ENCODE assay signal across 1 cellular context in the genomic region with DNA sequence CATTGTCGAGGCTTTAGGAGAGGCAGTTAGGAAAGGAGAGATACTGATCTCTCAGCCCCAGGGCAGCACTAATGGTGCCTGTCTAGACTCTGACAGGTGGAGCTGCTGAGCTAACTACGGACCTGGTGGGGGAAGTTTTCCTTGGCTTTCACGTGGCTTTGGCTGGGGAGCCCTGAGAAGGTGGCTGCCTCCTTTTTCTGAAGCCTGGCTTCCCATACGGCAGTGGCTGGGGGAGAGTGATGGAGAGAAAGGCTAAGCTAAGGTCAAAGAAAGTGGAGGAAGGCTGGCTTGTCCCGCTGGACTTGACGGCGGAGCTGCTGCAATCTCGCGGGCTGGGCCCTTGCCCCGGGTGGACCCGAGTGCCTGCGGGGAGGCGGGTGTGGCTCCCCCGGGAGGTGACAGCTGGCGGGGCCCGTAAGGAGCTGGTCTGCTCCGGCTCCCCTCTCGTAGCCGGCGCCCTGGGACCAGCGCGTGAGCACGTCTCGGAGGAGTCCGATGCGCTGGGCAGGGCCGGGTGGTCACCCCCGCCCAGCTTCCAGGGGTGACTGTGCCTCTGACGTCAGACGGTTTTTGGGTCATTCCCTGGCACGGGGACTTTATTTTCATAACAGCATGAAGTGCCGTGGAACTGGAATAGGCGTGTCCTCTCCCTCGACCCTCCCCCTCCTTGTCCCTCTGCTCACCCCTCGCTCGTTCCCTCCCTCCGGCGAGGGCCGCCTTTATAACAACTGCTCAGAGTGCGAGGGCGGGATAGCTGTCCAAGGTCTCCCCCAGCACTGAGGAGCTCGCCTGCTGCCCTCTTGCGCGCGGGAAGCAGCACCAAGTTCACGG.
TF ChIP-seq lines count a peak whose summit lies in the region.

A gene with protein sequence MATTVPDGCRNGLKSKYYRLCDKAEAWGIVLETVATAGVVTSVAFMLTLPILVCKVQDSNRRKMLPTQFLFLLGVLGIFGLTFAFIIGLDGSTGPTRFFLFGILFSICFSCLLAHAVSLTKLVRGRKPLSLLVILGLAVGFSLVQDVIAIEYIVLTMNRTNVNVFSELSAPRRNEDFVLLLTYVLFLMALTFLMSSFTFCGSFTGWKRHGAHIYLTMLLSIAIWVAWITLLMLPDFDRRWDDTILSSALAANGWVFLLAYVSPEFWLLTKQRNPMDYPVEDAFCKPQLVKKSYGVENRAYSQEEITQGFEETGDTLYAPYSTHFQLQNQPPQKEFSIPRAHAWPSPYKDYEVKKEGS (plus strand): TSS at position 748 of the 831 bp plus-strand sequence. CDS start 16,688 bp downstream, outside the sequence.

TF ChIP-seq in HepG2, 621 proteins besides CTCF, POLR2A, EP300 and RAD21 (continued from another document):
- TF ChIP-seq, protein P1, sequence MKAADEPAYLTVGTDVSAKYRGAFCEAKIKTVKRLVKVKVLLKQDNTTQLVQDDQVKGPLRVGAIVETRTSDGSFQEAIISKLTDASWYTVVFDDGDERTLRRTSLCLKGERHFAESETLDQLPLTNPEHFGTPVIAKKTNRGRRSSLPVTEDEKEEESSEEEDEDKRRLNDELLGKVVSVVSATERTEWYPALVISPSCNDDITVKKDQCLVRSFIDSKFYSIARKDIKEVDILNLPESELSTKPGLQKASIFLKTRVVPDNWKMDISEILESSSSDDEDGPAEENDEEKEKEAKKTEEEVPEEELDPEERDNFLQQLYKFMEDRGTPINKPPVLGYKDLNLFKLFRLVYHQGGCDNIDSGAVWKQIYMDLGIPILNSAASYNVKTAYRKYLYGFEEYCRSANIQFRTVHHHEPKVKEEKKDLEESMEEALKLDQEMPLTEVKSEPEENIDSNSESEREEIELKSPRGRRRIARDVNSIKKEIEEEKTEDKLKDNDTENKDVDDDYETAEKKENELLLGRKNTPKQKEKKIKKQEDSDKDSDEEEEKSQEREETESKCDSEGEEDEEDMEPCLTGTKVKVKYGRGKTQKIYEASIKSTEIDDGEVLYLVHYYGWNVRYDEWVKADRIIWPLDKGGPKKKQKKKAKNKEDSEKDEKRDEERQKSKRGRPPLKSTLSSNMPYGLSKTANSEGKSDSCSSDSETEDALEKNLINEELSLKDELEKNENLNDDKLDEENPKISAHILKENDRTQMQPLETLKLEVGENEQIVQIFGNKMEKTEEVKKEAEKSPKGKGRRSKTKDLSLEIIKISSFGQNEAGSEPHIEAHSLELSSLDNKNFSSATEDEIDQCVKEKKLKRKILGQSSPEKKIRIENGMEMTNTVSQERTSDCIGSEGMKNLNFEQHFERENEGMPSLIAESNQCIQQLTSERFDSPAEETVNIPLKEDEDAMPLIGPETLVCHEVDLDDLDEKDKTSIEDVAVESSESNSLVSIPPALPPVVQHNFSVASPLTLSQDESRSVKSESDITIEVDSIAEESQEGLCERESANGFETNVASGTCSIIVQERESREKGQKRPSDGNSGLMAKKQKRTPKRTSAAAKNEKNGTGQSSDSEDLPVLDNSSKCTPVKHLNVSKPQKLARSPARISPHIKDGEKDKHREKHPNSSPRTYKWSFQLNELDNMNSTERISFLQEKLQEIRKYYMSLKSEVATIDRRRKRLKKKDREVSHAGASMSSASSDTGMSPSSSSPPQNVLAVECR (CRISPR knock-in tag; IDR thresholded peaks at IDR 0.05; ENCODE audit: borderline replicate concordance): 0 out of 2 replicates have a peak, but pooled peaks have one; percentile 32
- TF ChIP-seq, protein P2, sequence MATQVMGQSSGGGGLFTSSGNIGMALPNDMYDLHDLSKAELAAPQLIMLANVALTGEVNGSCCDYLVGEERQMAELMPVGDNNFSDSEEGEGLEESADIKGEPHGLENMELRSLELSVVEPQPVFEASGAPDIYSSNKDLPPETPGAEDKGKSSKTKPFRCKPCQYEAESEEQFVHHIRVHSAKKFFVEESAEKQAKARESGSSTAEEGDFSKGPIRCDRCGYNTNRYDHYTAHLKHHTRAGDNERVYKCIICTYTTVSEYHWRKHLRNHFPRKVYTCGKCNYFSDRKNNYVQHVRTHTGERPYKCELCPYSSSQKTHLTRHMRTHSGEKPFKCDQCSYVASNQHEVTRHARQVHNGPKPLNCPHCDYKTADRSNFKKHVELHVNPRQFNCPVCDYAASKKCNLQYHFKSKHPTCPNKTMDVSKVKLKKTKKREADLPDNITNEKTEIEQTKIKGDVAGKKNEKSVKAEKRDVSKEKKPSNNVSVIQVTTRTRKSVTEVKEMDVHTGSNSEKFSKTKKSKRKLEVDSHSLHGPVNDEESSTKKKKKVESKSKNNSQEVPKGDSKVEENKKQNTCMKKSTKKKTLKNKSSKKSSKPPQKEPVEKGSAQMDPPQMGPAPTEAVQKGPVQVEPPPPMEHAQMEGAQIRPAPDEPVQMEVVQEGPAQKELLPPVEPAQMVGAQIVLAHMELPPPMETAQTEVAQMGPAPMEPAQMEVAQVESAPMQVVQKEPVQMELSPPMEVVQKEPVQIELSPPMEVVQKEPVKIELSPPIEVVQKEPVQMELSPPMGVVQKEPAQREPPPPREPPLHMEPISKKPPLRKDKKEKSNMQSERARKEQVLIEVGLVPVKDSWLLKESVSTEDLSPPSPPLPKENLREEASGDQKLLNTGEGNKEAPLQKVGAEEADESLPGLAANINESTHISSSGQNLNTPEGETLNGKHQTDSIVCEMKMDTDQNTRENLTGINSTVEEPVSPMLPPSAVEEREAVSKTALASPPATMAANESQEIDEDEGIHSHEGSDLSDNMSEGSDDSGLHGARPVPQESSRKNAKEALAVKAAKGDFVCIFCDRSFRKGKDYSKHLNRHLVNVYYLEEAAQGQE (IDR thresholded peaks at IDR 0.05; ENCODE audit: borderline replicate concordance in 1 of 2, low read depth in 1 of 2, low read length in 2 of 2): peak in 1 of 2 experiments; percentile 26; a peak in 1 of 4 replicates
- no peak for TF ChIP-seq ZNF256 (CRISPR knock-in tag; conservative IDR thresholded peaks at IDR 0.05)
- TF ChIP-seq, protein P3, sequence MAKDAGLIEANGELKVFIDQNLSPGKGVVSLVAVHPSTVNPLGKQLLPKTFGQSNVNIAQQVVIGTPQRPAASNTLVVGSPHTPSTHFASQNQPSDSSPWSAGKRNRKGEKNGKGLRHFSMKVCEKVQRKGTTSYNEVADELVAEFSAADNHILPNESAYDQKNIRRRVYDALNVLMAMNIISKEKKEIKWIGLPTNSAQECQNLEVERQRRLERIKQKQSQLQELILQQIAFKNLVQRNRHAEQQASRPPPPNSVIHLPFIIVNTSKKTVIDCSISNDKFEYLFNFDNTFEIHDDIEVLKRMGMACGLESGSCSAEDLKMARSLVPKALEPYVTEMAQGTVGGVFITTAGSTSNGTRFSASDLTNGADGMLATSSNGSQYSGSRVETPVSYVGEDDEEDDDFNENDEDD (CRISPR knock-in tag; IDR thresholded peaks at IDR 0.05; ENCODE audit: borderline replicate concordance): 0 out of 2 replicates have a peak, but pooled peaks have one; percentile 25
- TF ChIP-seq, protein P4, sequence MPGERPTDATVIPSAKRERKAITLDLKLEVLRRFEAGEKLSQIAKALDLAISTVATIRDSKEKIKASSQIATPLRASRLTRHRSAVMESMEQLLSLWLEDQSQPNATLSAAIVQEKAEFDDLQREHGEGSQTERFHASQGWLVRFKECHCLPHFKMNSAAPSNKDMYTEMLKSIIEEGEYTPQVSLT (CRISPR knock-in tag; IDR thresholded peaks at IDR 0.05; ENCODE audit: borderline replicate concordance, low read depth): 0 out of 2 replicates have a peak, but pooled peaks have one; percentile 25
- TF ChIP-seq, protein P5, sequence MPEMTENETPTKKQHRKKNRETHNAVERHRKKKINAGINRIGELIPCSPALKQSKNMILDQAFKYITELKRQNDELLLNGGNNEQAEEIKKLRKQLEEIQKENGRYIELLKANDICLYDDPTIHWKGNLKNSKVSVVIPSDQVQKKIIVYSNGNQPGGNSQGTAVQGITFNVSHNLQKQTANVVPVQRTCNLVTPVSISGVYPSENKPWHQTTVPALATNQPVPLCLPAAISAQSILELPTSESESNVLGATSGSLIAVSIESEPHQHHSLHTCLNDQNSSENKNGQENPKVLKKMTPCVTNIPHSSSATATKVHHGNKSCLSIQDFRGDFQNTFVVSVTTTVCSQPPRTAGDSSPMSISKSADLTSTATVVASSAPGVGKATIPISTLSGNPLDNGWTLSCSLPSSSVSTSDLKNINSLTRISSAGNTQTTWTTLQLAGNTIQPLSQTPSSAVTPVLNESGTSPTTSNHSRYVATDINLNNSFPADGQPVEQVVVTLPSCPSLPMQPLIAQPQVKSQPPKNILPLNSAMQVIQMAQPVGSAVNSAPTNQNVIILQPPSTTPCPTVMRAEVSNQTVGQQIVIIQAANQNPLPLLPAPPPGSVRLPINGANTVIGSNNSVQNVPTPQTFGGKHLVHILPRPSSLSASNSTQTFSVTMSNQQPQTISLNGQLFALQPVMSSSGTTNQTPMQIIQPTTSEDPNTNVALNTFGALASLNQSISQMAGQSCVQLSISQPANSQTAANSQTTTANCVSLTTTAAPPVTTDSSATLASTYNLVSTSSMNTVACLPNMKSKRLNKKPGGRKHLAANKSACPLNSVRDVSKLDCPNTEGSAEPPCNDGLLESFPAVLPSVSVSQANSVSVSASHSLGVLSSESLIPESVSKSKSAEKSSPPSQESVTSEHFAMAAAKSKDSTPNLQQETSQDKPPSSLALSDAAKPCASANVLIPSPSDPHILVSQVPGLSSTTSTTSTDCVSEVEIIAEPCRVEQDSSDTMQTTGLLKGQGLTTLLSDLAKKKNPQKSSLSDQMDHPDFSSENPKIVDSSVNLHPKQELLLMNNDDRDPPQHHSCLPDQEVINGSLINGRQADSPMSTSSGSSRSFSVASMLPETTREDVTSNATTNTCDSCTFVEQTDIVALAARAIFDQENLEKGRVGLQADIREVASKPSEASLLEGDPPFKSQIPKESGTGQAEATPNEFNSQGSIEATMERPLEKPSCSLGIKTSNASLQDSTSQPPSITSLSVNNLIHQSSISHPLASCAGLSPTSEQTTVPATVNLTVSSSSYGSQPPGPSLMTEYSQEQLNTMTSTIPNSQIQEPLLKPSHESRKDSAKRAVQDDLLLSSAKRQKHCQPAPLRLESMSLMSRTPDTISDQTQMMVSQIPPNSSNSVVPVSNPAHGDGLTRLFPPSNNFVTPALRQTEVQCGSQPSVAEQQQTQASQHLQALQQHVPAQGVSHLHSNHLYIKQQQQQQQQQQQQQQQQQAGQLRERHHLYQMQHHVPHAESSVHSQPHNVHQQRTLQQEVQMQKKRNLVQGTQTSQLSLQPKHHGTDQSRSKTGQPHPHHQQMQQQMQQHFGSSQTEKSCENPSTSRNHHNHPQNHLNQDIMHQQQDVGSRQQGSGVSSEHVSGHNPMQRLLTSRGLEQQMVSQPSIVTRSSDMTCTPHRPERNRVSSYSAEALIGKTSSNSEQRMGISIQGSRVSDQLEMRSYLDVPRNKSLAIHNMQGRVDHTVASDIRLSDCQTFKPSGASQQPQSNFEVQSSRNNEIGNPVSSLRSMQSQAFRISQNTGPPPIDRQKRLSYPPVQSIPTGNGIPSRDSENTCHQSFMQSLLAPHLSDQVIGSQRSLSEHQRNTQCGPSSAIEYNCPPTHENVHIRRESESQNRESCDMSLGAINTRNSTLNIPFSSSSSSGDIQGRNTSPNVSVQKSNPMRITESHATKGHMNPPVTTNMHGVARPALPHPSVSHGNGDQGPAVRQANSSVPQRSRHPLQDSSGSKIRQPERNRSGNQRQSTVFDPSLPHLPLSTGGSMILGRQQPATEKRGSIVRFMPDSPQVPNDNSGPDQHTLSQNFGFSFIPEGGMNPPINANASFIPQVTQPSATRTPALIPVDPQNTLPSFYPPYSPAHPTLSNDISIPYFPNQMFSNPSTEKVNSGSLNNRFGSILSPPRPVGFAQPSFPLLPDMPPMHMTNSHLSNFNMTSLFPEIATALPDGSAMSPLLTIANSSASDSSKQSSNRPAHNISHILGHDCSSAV (CRISPR knock-in tag; IDR thresholded peaks at IDR 0.05; ENCODE audit: borderline replicate concordance): no peak
- peak; percentile 90 for TF ChIP-seq CREB1 (IDR thresholded peaks at IDR 0.05)
- TF ChIP-seq CREB1 (CRISPR knock-in tag; IDR thresholded peaks at IDR 0.05): no peak
- peak; percentile 66; the same call in 1 of the 2 replicates for TF ChIP-seq ZNF607 (CRISPR knock-in tag; IDR thresholded peaks at IDR 0.05; ENCODE audit: borderline replicate concordance)
- TF ChIP-seq BCL6 (CRISPR knock-in tag; IDR thresholded peaks at IDR 0.05): 0 out of 2 replicates have a peak, but pooled peaks have one; percentile 3
- TF ChIP-seq RXRA (CRISPR knock-in tag; IDR thresholded peaks at IDR 0.05): peak; percentile 13; the same call in 1 of the 2 replicates
- 0 out of 2 replicates have a peak, but pooled peaks have one; percentile 21 for TF ChIP-seq ARNTL (CRISPR knock-in tag; IDR thresholded peaks at IDR 0.05)
- 0 out of 2 replicates have a peak, but pooled peaks have one; percentile 27 for TF ChIP-seq GATAD2A (CRISPR knock-in tag; IDR thresholded peaks at IDR 0.05)
- TF ChIP-seq GABPB1 (CRISPR knock-in tag; IDR thresholded peaks at IDR 0.05): peak; percentile 25; the same call in 1 of the 2 replicates
- TF ChIP-seq ZSCAN22 (CRISPR knock-in tag; IDR thresholded peaks at IDR 0.05): no peak
- TF ChIP-seq, protein P6, sequence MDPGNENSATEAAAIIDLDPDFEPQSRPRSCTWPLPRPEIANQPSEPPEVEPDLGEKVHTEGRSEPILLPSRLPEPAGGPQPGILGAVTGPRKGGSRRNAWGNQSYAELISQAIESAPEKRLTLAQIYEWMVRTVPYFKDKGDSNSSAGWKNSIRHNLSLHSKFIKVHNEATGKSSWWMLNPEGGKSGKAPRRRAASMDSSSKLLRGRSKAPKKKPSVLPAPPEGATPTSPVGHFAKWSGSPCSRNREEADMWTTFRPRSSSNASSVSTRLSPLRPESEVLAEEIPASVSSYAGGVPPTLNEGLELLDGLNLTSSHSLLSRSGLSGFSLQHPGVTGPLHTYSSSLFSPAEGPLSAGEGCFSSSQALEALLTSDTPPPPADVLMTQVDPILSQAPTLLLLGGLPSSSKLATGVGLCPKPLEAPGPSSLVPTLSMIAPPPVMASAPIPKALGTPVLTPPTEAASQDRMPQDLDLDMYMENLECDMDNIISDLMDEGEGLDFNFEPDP (CRISPR knock-in tag; conservative IDR thresholded peaks at IDR 0.05): 0 out of 2 replicates have a peak, but pooled peaks have one; percentile 46
- TF ChIP-seq SALL1 (CRISPR knock-in tag; IDR thresholded peaks at IDR 0.05): peak; percentile 28; the same call in 1 of the 2 replicates
- no peak for TF ChIP-seq HNRNPUL1 (IDR thresholded peaks at IDR 0.05; ENCODE audit: low read depth, low read length)
- TF ChIP-seq SAP130 (CRISPR knock-in tag; IDR thresholded peaks at IDR 0.05; ENCODE audit: low read depth): peak; percentile 57
- TF ChIP-seq ZNF235 (CRISPR knock-in tag; IDR thresholded peaks at IDR 0.05; ENCODE audit: borderline replicate concordance): no peak
- no peak for TF ChIP-seq ZSCAN29 (CRISPR knock-in tag; conservative IDR thresholded peaks at IDR 0.05)
TF ChIP-seq in HepG2: peak in this region for 38.
